ENCODE assay signal across 10 cellular contexts in genomic region chr16:68406458-68407041, GRCh38. TPM values are rescaled to one million over a fixed set of nuclear protein-coding genes. Genes with fewer than 3 reads are reported as not detected.
DNase-seq lines count a peak whose midpoint lies in the region; ATAC-seq and TF ChIP-seq lines count a peak whose summit lies in the region.
"Had no signal": no experiment of that assay in that cellular context is flagged by ENCODE, and none has a peak within 500 bp of the region (broad histone marks: within the 10 kb centered on the region; RNA-seq: fewer than 3 reads in every experiment).

No MANE protein-coding gene starts in this region.

- no peak overlapping the region for H3K56ac ChIP-seq in H9 (ENCODE audit: insufficient read length, low read depth, low read length)

- no peaks in the 10 kb centered on the region for H3K79me1 ChIP-seq in H9 (ENCODE audit: insufficient read depth, low read depth, low read length, poor library complexity, severe bottlenecking)

- peaks cover 8% of the 10 kb centered on the region for H3K27me3 Mint-ChIP-seq in H9 (ENCODE audit: low read depth)

- POLR2A ChIA-PET in Panc1 (lab: Charles Lee), result no interaction called here

- intact Hi-C loops in Panc1 (cut with micrococcal nuclease; ENCODE audit: unreplicated experiment) (no loop called here), cardiac septum (cut with DNase I) (no loop called here)

- H3K36me3 ChIP-seq in Panc1 (ENCODE audit: control insufficient read depth, insufficient read depth, low read length), result no peaks in the 10 kb centered on the region
- H3K36me3 ChIP-seq in hepatocyte (replicated peaks; ENCODE audit: insufficient read depth, low read depth), result no peaks in the 10 kb centered on the region
- no peaks in the 10 kb centered on the region for H3K36me3 ChIP-seq in stomach smooth muscle (ENCODE audit: control insufficient read depth in 2 of 2, insufficient read depth in 2 of 2, low read length in 2 of 2)
- no peaks in the 10 kb centered on the region for H3K36me3 ChIP-seq in Karpas-422 (ENCODE audit: insufficient read depth, low read length)

- H2AFZ ChIP-seq in H9 (ENCODE audit: low read length), result no peak overlapping the region
- H2AFZ ChIP-seq in hepatocyte, result peak overlapping the region; percentile 8
- H2AFZ ChIP-seq in Karpas-422 (ENCODE audit: low read length), result no peak overlapping the region

- no peak overlapping the region for H3K4me2 ChIP-seq in H9 (ENCODE audit: insufficient read depth, insufficient read length, low read length)
- H3K4me2 ChIP-seq in hepatocyte, result peak overlapping the region; percentile 63
- no peak overlapping the region for H3K4me2 ChIP-seq in Karpas-422 (ENCODE audit: low read depth, low read length, poor library complexity, severe bottlenecking)

- H4K5ac ChIP-seq in H9 (ENCODE audit: insufficient read length, low read depth, low read length), result no peak overlapping the region

- no peak for TF ChIP-seq CTCF in H9 (conservative IDR thresholded peaks at IDR 0.05)
- no peak for TF ChIP-seq CTCF in Panc1 (IDR thresholded peaks at IDR 0.05)
- TF ChIP-seq CTCF in hepatocyte (IDR thresholded peaks at IDR 0.05; ENCODE audit: poor library complexity), result no peak

- H3K4me3 ChIP-seq in Panc1 (ENCODE audit: low read depth in 2 of 2, low read length in 2 of 2), result no peak overlapping the region
- H3K4me3 ChIP-seq in hepatocyte, result no peak overlapping the region
- peak overlapping the region; percentile 29 to 40 for H3K4me3 ChIP-seq in stomach smooth muscle (ENCODE audit: low read length in 2 of 2)
- H3K4me3 ChIP-seq in Karpas-422 (ENCODE audit: low read length), result no peak overlapping the region
- H3K4me3 ChIP-seq: lung had no signal

- no peaks in the 10 kb centered on the region for H3K23me2 ChIP-seq in H9 (ENCODE audit: insufficient read length, low read depth, low read length, poor library complexity, severe bottlenecking)

- no peak overlapping the region for H3K4ac ChIP-seq in H9 (ENCODE audit: low read depth, low read length)

- H3K23ac ChIP-seq in H9 (ENCODE audit: insufficient read length, low read depth, low read length), result no peak overlapping the region

- no peaks in the 10 kb centered on the region for H3K36me3 Mint-ChIP-seq in H9 (ENCODE audit: insufficient read depth in 1 of 3, low read depth in 3 of 3)

- in situ Hi-C loops in Panc1 (cut with HindIII; ENCODE audit: low pct_unique_long_range_greater_than_20kb, low sequenced_read_pairs), result no loop called here

- no peak overlapping the region for H2BK20ac ChIP-seq in H9 (ENCODE audit: low read depth, low read length, poor library complexity, severe bottlenecking)

- H3K9me3 Mint-ChIP-seq in H9, result no peaks in the 10 kb centered on the region

- H3K9me2 ChIP-seq in hepatocyte (replicated peaks; ENCODE audit: insufficient read depth) (no peaks in the 10 kb centered on the region), Karpas-422 (replicated peaks; ENCODE audit: insufficient read depth, low read length) (no peaks in the 10 kb centered on the region)

- no peak overlapping the region for H2BK12ac ChIP-seq in H9 (ENCODE audit: insufficient read length, low read depth, low read length)

- no peaks in the 10 kb centered on the region for H3K9me3 ChIP-seq in H9 (ENCODE audit: control insufficient read depth, low read depth, low read length)
- H3K9me3 ChIP-seq in Panc1 (ENCODE audit: control insufficient read depth, insufficient read depth, low read depth, low read length), result no peaks in the 10 kb centered on the region
- H3K9me3 ChIP-seq in hepatocyte (ENCODE audit: low read depth), result no peaks in the 10 kb centered on the region
- no peaks in the 10 kb centered on the region for H3K9me3 ChIP-seq in stomach smooth muscle (ENCODE audit: control insufficient read depth in 2 of 2, low read length in 2 of 2)
- no peaks in the 10 kb centered on the region for H3K9me3 ChIP-seq in Karpas-422 (ENCODE audit: low read length)

- H3K27ac ChIP-seq in H9 (ENCODE audit: insufficient read length, low read depth, low read length), result no peak overlapping the region
- H3K27ac ChIP-seq in Panc1 (ENCODE audit: low read length), result no peak overlapping the region
- peak overlapping the region; percentile 0 for H3K27ac ChIP-seq in hepatocyte
- H3K27ac ChIP-seq in stomach smooth muscle (ENCODE audit: low read length), result no peak overlapping the region
- no peak overlapping the region for H3K27ac ChIP-seq in Karpas-422 (ENCODE audit: low read length)
- H3K27ac ChIP-seq: epithelial cell of prostate had no signal

- 0 out of 2 replicates have a peak overlapping the region, but pooled peaks have one; percentile 61 for H3K14ac ChIP-seq in H9 (ENCODE audit: insufficient read depth, low read length)

- no peaks in the 10 kb centered on the region for H3K79me2 ChIP-seq in H9 (ENCODE audit: insufficient read depth, low read length)
- H3K79me2 ChIP-seq in hepatocyte, result no peaks in the 10 kb centered on the region
- H3K79me2 ChIP-seq in Karpas-422 (ENCODE audit: low read length), result no peaks in the 10 kb centered on the region

- H3K4me1 ChIP-seq in H9 (ENCODE audit: insufficient read depth, low read length) (no peaks in the 10 kb centered on the region), Panc1 (ENCODE audit: control insufficient read depth, insufficient read depth, low read length) (peaks cover 5% of the 10 kb centered on the region; the same call in 1 of the 2 replicates), hepatocyte (ENCODE audit: insufficient read depth) (no peaks in the 10 kb centered on the region), stomach smooth muscle (ENCODE audit: control insufficient read depth, insufficient read depth, low read length) (no peaks in the 10 kb centered on the region), Karpas-422 (ENCODE audit: low read length) (peaks cover 11% of the 10 kb centered on the region)

- no CpG with 5 or more reads among the region's 15 CpGs for WGBS in H9 (ENCODE audit: extremely low coverage, insufficient read length, low lambda C conversion rate)
- 13% methylated on average over 15 of the region's 15 CpGs for WGBS in hepatocyte (ENCODE audit: low lambda C conversion rate, missing lambda C conversion rate)

- no TSS peak for BruUV-seq in Panc1 (replicated peaks; lab: Mats Ljungman, UMichigan)

- no peak overlapping the region for H2BK120ac ChIP-seq in H9 (ENCODE audit: low read depth, low read length, poor library complexity, severe bottlenecking)

- H2AK5ac ChIP-seq in H9 (ENCODE audit: insufficient read length, low read length), result no peak overlapping the region

- DNase-seq in H9 (no peak), Panc1 (ENCODE audit: low read depth, low spot score) (no peak), hepatocyte (ENCODE audit: low spot score) (peak; percentile 62), ecto neural progenitor cell (ENCODE audit: low spot score) (no peak), Karpas-422 (no peak), cardiac septum (ENCODE audit: low spot score) (no peak)
- DNase-seq: stimulated activated CD4-positive, alpha-beta T cell treated with anti-CD3 and anti-CD28 coated beads, Interleukin-2, amount 100 ng/mL, for 24 hours had no signal

- peak overlapping the region; percentile 13 for H3K9ac ChIP-seq in H9 (ENCODE audit: extremely low read depth, insufficient read length, low read length)
- no peak overlapping the region for H3K9ac ChIP-seq in stomach smooth muscle (ENCODE audit: low read length in 2 of 2)
- no peak overlapping the region for H3K9ac ChIP-seq in Karpas-422 (ENCODE audit: low read length)

- H3K27me3 ChIP-seq in H9 (ENCODE audit: insufficient read depth, low read length) (no peaks in the 10 kb centered on the region), Panc1 (ENCODE audit: control insufficient read depth, insufficient read depth, low read length) (no peaks in the 10 kb centered on the region), hepatocyte (no peaks in the 10 kb centered on the region), stomach smooth muscle (ENCODE audit: control insufficient read depth in 1 of 2, insufficient read depth in 2 of 2, low read length in 2 of 2) (peaks cover 19 to 20% of the 10 kb centered on the region in 2 donors), Karpas-422 (ENCODE audit: low read length) (no peaks in the 10 kb centered on the region)

- peaks cover 37 to 39% of the 10 kb centered on the region in 2 experiments for H3K4me1 Mint-ChIP-seq in H9

- ATAC-seq in Panc1, result peak; percentile 34; the same call in 1 of the 2 replicates

- no peaks in the 10 kb centered on the region for H4K20me1 ChIP-seq in H9 (ENCODE audit: control insufficient read depth, insufficient read depth, insufficient read length)
- H4K20me1 ChIP-seq in hepatocyte (ENCODE audit: insufficient read depth, poor library complexity, severe bottlenecking), result no peaks in the 10 kb centered on the region
- H4K20me1 ChIP-seq in Karpas-422 (ENCODE audit: insufficient read depth, low read depth, low read length), result no peaks in the 10 kb centered on the region

- H3K18ac ChIP-seq in H9 (ENCODE audit: insufficient read length, low read depth, low read length), result no peak overlapping the region

- no peak overlapping the region for H4K91ac ChIP-seq in H9 (ENCODE audit: insufficient read length, low read depth, low read length)

- no peak overlapping the region for H4K8ac ChIP-seq in H9 (replicated peaks; ENCODE audit: insufficient read length, low read depth, low read length)

- no peak overlapping the region for H2BK15ac ChIP-seq in H9 (ENCODE audit: low read depth, low read length)

- H2BK5ac ChIP-seq in H9 (ENCODE audit: insufficient read length, low read length), result no peak overlapping the region

- no peak overlapping the region for H3K27ac Mint-ChIP-seq in H9

- H3K4me3 Mint-ChIP-seq in H9, result no peak overlapping the region

- no peak overlapping the region for H3T11ph ChIP-seq in H9 (ENCODE audit: low read length)

- CTCF ChIA-PET in Panc1 (lab: Charles Lee), result no interaction called here

RNA-seq across cellular contexts. Expression of gene SMPD3, which starts 41.8 kb away (rescaled TPM):
- total RNA-seq in H9 (2021) (0.70 and 0.94 TPM in 2 replicates), Panc1 (2021; ENCODE audit: unreplicated experiment) (0.77 TPM), hepatocyte (6.3 and 8.4 TPM in 2 replicates), cardiac septum (not detected)
- polyA plus RNA-seq in Panc1 (2012; ENCODE audit: insufficient read length), result 0.63 TPM
- 5.7 and 9.5 TPM in 2 replicates for polyA plus RNA-seq in hepatocyte
- total RNA-seq in Karpas-422 (2014; rRNA removed; shearing (Covaris generic); ENCODE audit: low replicate concordance), result 5.0 and 12.6 TPM in 2 replicates

Comparison
In these comparisons a context has a peak if more than half of its experiments do, and no peak if none do; other contexts are left out.
1. H3K4me3 ChIP-seq: peak in stomach smooth muscle (2 of 2); none in Panc1 (0 of 2), hepatocyte (single experiment) and Karpas-422 (single experiment).